In the genomic region with DNA sequence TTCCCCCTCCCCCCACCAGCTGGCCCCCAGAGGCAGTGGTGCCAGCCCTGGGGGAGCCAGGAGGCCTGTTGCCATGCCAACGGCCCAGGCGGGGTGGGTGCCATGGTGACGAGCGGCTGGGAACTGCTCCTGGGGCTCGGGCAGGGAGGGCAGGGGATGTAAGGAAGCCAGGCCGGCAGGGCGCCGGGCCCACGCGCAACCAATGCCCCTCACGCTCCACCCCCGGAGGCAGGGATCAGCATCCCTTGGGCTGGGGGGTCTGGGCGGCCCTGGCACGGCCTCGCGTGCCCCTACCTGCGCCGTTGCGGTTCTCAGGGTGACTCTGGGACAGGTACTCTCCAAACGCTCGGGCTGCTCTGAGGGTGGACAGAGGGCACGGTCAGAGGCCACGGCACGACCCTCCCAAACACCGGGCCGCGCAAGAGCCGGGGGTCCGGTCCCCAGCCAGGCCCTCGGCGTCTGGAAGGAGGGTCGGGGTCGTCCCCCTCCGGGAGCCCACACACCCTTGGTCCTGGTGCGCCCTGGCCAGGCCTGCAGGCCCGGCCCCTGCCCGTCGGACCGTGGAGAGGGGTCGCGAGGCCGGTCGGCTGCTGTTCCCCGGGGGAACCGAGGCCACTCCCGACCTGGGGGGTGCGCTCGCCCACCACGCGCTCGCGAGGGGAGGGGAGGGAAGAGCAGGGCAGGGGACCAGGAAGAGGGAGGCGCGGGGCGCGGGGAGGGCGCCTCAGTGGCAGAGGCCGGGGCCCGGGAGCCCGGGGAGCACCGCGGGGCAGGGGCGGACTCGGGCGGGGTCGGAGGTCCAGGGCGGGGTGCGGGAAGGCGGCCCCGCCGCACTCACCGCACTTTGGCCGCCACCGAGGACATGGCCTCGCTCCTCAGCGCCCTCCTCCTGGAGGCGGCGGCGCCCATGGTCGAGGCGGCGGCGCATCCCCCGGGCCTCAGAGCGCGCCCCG, we compare ENCODE assay signal across 7 cellular contexts. TPM values are rescaled to one million over a fixed set of nuclear protein-coding genes. Genes with fewer than 3 reads are reported as not detected.
A peak's percentile ranks its signal among the peaks of the same experiment; 100 is the strongest.
DNase-seq lines count a peak whose midpoint lies in the region; ATAC-seq and TF ChIP-seq lines count a peak whose summit lies in the region.

No MANE protein-coding gene starts in this region.

- H3K9me3 ChIP-seq in HCT116 (ENCODE audit: control insufficient read depth in 1 of 2, insufficient read depth in 1 of 2, low read depth in 1 of 2, low read length in 2 of 2), result no peaks in the 10 kb centered on the region
- no peaks in the 10 kb centered on the region for H3K9me3 ChIP-seq in Peyer's patch
- H3K9me3 ChIP-seq in upper lobe of right lung, result no peaks in the 10 kb centered on the region

- peaks cover 9% of the 10 kb centered on the region for H3K36me3 Mint-ChIP-seq in effector memory CD8-positive, alpha-beta T cell (ENCODE audit: insufficient read depth)

- no peak overlapping the region for H3K27ac Mint-ChIP-seq in effector memory CD8-positive, alpha-beta T cell

- H2AFZ ChIP-seq in HCT116 (ENCODE audit: low read depth, low read length, poor library complexity, severe bottlenecking), result no peak overlapping the region

- RAD21 ChIA-PET in HCT116 (lab: Charles Lee; ENCODE audit: low non-redundant PET in 1 of 2, low total read pairs in 2 of 2, uncharacterized antibody in 2 of 2, unreplicated experiment in 2 of 2), result no interaction called here

- TF ChIP-seq POLR2A in HCT116 (IDR thresholded peaks at IDR 0.05; ENCODE audit: borderline replicate concordance, extremely low read depth, insufficient read depth, insufficient read length) (no peak), Peyer's patch (IDR thresholded peaks at IDR 0.05) (peak in 1 of 2 donors; percentile 36)

- no peaks in the 10 kb centered on the region for H3K9me2 ChIP-seq in HCT116 (ENCODE audit: insufficient read depth)

- H3K4me3 Mint-ChIP-seq in effector memory CD8-positive, alpha-beta T cell, result peak overlapping the region; percentile 46 to 67

- H4K20me1 ChIP-seq in HCT116 (ENCODE audit: insufficient read depth), result peaks cover 3% of the 10 kb centered on the region; the same call in 1 of the 2 replicates

- ATAC-seq in HCT116 (peak; percentile 31), upper lobe of right lung (no peak)
- peak; percentile 10 for ATAC-seq in effector memory CD8-positive, alpha-beta T cell (replicated peaks)

- peaks cover 37% of the 10 kb centered on the region for H3K79me2 ChIP-seq in HCT116 (ENCODE audit: insufficient read depth, low read length)

- H3K4me3 ChIP-seq in GM08714 (ENCODE audit: low read length) (peak overlapping the region; percentile 71), HCT116 (replicated peaks in 1 of 2; ENCODE audit: low read depth in 1 of 2, low read length in 2 of 2) (peak overlapping the region; percentile 75 to 94), Peyer's patch (peak overlapping the region; percentile 62 to 87 (median 76)), upper lobe of right lung (peak overlapping the region; percentile 67)

- TF ChIP-seq RAD21 in HCT116 (IDR thresholded peaks at IDR 0.05; ENCODE audit: low read depth), result no peak

- peak overlapping the region; percentile 98 for H3K9ac ChIP-seq in HCT116 (ENCODE audit: low read length)

- H3K27me3 Mint-ChIP-seq in effector memory CD8-positive, alpha-beta T cell, result no peaks in the 10 kb centered on the region

- H3K36me3 ChIP-seq in HCT116 (ENCODE audit: control insufficient read depth in 1 of 2, insufficient read depth in 2 of 2, low read length in 2 of 2), result peaks cover 9 to 25% of the 10 kb centered on the region in 2 experiments; a peak in 2 of 4 replicates
- peaks cover 0 to 15% (median 0%) of the 10 kb centered on the region in 3 donors for H3K36me3 ChIP-seq in Peyer's patch
- no peaks in the 10 kb centered on the region for H3K36me3 ChIP-seq in upper lobe of right lung

- H3K27ac ChIP-seq in HCT116 (ENCODE audit: low read depth, low read length) (peak overlapping the region; percentile 81), Peyer's patch (peak overlapping the region; percentile 70 to 95 (median 76)), upper lobe of right lung (peak overlapping the region; percentile 26)

- H3K4me1 ChIP-seq in HCT116 (ENCODE audit: control insufficient read depth in 1 of 2, insufficient read depth in 2 of 2, low read length in 2 of 2) (peaks cover 29 to 72% of the 10 kb centered on the region in 2 experiments), Peyer's patch (peaks cover 8 to 49% (median 39%) of the 10 kb centered on the region in 4 donors), upper lobe of right lung (peaks cover 22% of the 10 kb centered on the region)

- BruUV-seq in HCT116 (replicated peaks; lab: Mats Ljungman, UMichigan), result no TSS peak

- intact Hi-C loops in HCT116 (cut with micrococcal nuclease), result no loop called here
- intact Hi-C loops in upper lobe of right lung (cut with DNase I), result no loop called here

- H3K4me2 ChIP-seq in HCT116 (ENCODE audit: low read length), result peak overlapping the region; percentile 94

- no peak for DNase-seq in HCT116 (ENCODE audit: low read depth, low spot score)
- peak in 2 of 3 donors; percentile 75 to 82 for DNase-seq in Peyer's patch
- DNase-seq in effector memory CD8-positive, alpha-beta T cell, result no peak
- peak; percentile 69 for DNase-seq in midbrain (lab: John Stamatoyannopoulos, UW)
- DNase-seq in upper lobe of right lung, result peak; percentile 76
- no peak for DNase-seq in HT-29 (ENCODE audit: low spot score)

- H3K9me3 Mint-ChIP-seq in effector memory CD8-positive, alpha-beta T cell, result no peaks in the 10 kb centered on the region

- CTCF ChIA-PET in HCT116 (lab: Charles Lee), result no interaction called here

- no peak for TF ChIP-seq CTCF in HCT116 (IDR thresholded peaks at IDR 0.05 in 2 of 3, conservative IDR thresholded peaks at IDR 0.05 in 1 of 3; ENCODE audit: borderline replicate concordance in 1 of 3, insufficient read depth in 1 of 3, low read depth in 2 of 3, low read length in 2 of 3)
- peak in 1 of 6 experiments; percentile 30 for TF ChIP-seq CTCF in Peyer's patch (IDR thresholded peaks at IDR 0.05)
- no peak for TF ChIP-seq CTCF in upper lobe of right lung (IDR thresholded peaks at IDR 0.05)

- POLR2A ChIA-PET in HCT116 (lab: Charles Lee), result interaction anchor here (1.0 kb wide), 1 partner anchor 17 kb away, joined by 3 read pairs; a partner anchor contains a TSS

- H3K4me1 Mint-ChIP-seq in effector memory CD8-positive, alpha-beta T cell (ENCODE audit: low read depth in 2 of 2), result peaks cover 21 to 23% of the 10 kb centered on the region in 2 donors

- no peaks in the 10 kb centered on the region for H3K27me3 ChIP-seq in HCT116 (ENCODE audit: insufficient read depth, low read length)
- H3K27me3 ChIP-seq in Peyer's patch, result no peaks in the 10 kb centered on the region
- H3K27me3 ChIP-seq in upper lobe of right lung, result no peaks in the 10 kb centered on the region

TF ChIP-seq in HCT116, 20 proteins besides CTCF, POLR2A, EP300 and RAD21:
- TF ChIP-seq POLR2AphosphoS5 (IDR thresholded peaks at IDR 0.05; ENCODE audit: low read depth, low read length) (no peak), ZFX (IDR thresholded peaks at IDR 0.05) (peak; percentile 89; the same call in 1 of the 2 replicates), EZH2phosphoT487 (IDR thresholded peaks at IDR 0.05; ENCODE audit: borderline replicate concordance) (no peak)
- TF ChIP-seq, protein P1, sequence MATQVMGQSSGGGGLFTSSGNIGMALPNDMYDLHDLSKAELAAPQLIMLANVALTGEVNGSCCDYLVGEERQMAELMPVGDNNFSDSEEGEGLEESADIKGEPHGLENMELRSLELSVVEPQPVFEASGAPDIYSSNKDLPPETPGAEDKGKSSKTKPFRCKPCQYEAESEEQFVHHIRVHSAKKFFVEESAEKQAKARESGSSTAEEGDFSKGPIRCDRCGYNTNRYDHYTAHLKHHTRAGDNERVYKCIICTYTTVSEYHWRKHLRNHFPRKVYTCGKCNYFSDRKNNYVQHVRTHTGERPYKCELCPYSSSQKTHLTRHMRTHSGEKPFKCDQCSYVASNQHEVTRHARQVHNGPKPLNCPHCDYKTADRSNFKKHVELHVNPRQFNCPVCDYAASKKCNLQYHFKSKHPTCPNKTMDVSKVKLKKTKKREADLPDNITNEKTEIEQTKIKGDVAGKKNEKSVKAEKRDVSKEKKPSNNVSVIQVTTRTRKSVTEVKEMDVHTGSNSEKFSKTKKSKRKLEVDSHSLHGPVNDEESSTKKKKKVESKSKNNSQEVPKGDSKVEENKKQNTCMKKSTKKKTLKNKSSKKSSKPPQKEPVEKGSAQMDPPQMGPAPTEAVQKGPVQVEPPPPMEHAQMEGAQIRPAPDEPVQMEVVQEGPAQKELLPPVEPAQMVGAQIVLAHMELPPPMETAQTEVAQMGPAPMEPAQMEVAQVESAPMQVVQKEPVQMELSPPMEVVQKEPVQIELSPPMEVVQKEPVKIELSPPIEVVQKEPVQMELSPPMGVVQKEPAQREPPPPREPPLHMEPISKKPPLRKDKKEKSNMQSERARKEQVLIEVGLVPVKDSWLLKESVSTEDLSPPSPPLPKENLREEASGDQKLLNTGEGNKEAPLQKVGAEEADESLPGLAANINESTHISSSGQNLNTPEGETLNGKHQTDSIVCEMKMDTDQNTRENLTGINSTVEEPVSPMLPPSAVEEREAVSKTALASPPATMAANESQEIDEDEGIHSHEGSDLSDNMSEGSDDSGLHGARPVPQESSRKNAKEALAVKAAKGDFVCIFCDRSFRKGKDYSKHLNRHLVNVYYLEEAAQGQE (IDR thresholded peaks at IDR 0.05; ENCODE audit: low read depth), result no peak

RNA-seq across cellular contexts. Expression of a gene that starts 0.7 kb away (rescaled TPM):
- total RNA-seq in HCT116 (2021; ENCODE audit: unreplicated experiment) (81.9 TPM), Peyer's patch (100 to 1,000 TPM in 3 of 4 donors, 10 to 100 TPM in 1; 47.0 to 135 (median 117) TPM), upper lobe of right lung (23.9 TPM)
- polyA plus RNA-seq in HCT116 (2012), result 55.6 and 65.9 TPM in 2 replicates
- total RNA-seq in HT-29 (2014; rRNA removed; shearing (Covaris generic)), result 74.4 and 77.7 TPM in 2 replicates

RNA-seq across cellular contexts. Expression of a gene that starts 17.3 kb away (rescaled TPM):
- 1.7 TPM for total RNA-seq in HCT116 (2021; ENCODE audit: unreplicated experiment)
- polyA plus RNA-seq in HCT116 (2012), result 1.5 and 1.8 TPM in 2 replicates
- 100 to 1,000 TPM in 2 of 4 donors, 10 to 100 TPM in 2; 26.4 to 143 (median 104) TPM for total RNA-seq in Peyer's patch
- total RNA-seq in upper lobe of right lung, result not detected
- total RNA-seq in HT-29 (2014; rRNA removed; shearing (Covaris generic)), result 0.76 and 1.3 TPM in 2 replicates

RNA-seq across cellular contexts. Expression of a gene that starts 35.3 kb away (rescaled TPM):
- total RNA-seq in HCT116 (2021; ENCODE audit: unreplicated experiment) (13.2 TPM), Peyer's patch (10 to 100 TPM; 28.2 to 37.3 (median 33.2) TPM), upper lobe of right lung (6.5 TPM)
- 6.2 and 6.5 TPM in 2 replicates for polyA plus RNA-seq in HCT116 (2012)
- 1.5 and 3.7 TPM in 2 replicates for total RNA-seq in HT-29 (2014; rRNA removed; shearing (Covaris generic))

RNA-seq across cellular contexts. Expression of a gene that starts 35.5 kb away (rescaled TPM):
- total RNA-seq in HCT116 (2021; ENCODE audit: unreplicated experiment) (25.4 TPM), Peyer's patch (10 to 100 TPM; 38.7 to 82.4 (median 61.6) TPM), upper lobe of right lung (27.3 TPM)
- 19.3 and 20.2 TPM in 2 replicates for polyA plus RNA-seq in HCT116 (2012)
- total RNA-seq in HT-29 (2014; rRNA removed; shearing (Covaris generic)), result 7.6 and 14.1 TPM in 2 replicates

Comparison
In these comparisons a context has a peak if more than half of its experiments do, and no peak if none do; other contexts are left out.
1. DNase-seq: peak in Peyer's patch (2 of 3), midbrain (single experiment) and upper lobe of right lung (single experiment); none in HCT116 (single experiment), effector memory CD8-positive, alpha-beta T cell (0 of 3) and HT-29 (single experiment).
2. H3K27ac ChIP-seq: peak in every context shown above with its lines; median percentile 81 in HCT116; 76 in Peyer's patch; 26 in upper lobe of right lung.
3. RNA of a gene that starts 17.3 kb away (total RNA-seq): 26.4 to 143 TPM in Peyer's patch; 1.7 TPM in HCT116 (single experiment), 0.76 to 1.3 TPM in HT-29 and not detected in upper lobe of right lung (single experiment); every median in the first group is over 10 times any median in the second.
4. Peak in every context shown above with its lines, with median percentiles within 50 percentile points of each other: H3K4me3 ChIP-seq.